18 cellular contexts compared by ENCODE assay signal in the genomic region with DNA sequence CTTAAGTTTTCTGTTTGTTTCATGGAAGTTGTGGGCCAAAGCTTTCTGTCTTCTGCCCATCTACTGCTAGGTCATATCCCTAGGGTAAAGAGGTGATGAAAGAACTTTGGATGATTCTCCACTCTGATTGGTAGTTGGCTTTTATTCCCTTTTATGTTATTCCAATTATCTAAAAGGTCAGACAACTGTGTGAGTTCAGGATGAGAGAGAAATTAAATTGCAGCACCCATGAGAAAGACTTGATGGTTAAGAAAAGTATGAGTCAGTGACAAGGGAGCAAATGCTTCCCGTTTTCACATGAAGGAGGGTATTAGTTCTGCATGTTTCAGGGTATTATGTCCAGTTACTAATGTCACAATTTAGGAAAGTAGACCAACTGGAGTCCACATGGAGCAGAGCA.
"Had no signal": no experiment of that assay in that cellular context is flagged by ENCODE, and none has a peak within 500 bp of the region (broad histone marks: within the 10 kb centered on the region; RNA-seq: fewer than 3 reads in every experiment).

No MANE protein-coding gene starts in this region.

- H3K36me3 ChIP-seq: ascending aorta, ovary, tibial nerve, uterus, WERI-Rb-1 had no signal

- H3K4me3 ChIP-seq: ascending aorta, ovary, tibial nerve, uterus had no signal

- H3K27ac ChIP-seq: ascending aorta, foreskin keratinocyte, ovary, tibial nerve, uterus, WERI-Rb-1 had no signal

- ATAC-seq: activated naive CD8-positive, alpha-beta T cell treated with anti-CD3 and anti-CD28 coated beads, Interleukin-2, amount 50 U/mL, for 24 hours; foreskin keratinocyte; left colon; stimulated activated naive B cell treated with anti-CD40 and anti-IgM and Interleukin-4, amounts not matched to agents 10 μg/mL and 1 μg/mL and 100 μg/mL, for 72 hours had no signal

- H3K9me3 ChIP-seq: ascending aorta, ovary, tibial nerve, uterus had no signal

- DNase-seq: activated CD4-positive, alpha-beta T cell treated with anti-CD3 and anti-CD28 coated beads, Interleukin-2, amount 50 U/mL, for 48 hours; activated naive CD4-positive, alpha-beta T cell treated with anti-CD3 and anti-CD28 coated beads for 36 hours; activated naive CD8-positive, alpha-beta T cell treated with anti-CD3 and anti-CD28 coated beads, Interleukin-2, amount 50 U/mL, for 24 hours; activated T-cell treated with anti-CD3 and anti-CD28 coated beads, Interleukin-2, amount 50 U/mL, for 1 hour; erythroblast; foreskin keratinocyte; head of caudate nucleus; left colon; midbrain; naive B cell; ovary; stimulated activated CD4-positive, alpha-beta T cell treated with anti-CD3 and anti-CD28 coated beads, Interleukin-2, amount 100 ng/mL, for 48 hours; stimulated activated naive B cell treated with anti-CD40 and anti-IgM and Interleukin-4, amounts not matched to agents 10 μg/mL and 1 μg/mL and 100 μg/mL, for 72 hours; substantia nigra; uterus; WERI-Rb-1 had no signal

- H3K4me1 ChIP-seq: ascending aorta, foreskin keratinocyte, tibial nerve, uterus had no signal

- H3K27me3 ChIP-seq: ascending aorta, foreskin keratinocyte, ovary, tibial nerve, uterus had no signal
